In the genomic region with DNA sequence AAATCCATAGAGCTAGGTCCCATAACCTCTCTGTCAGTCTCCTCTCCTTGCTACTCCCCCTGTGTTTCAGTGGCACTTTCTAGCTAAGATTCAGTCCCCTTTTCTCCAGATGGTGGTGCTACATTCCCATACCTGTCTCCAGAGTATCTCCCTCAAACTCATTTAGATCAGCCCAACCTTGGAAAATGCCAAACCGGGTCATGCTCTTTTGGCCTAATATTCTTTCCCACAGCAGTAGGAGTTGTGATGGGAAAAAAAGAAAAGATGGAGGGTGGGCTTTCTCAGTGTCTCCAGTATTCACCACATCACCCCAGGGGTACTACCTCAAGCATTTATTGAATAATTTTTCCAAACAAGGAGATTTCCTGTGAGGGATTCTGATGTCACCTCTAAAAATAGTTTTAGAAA, we compare ENCODE assay signal across 8 cellular contexts. TPM values are rescaled to one million over a fixed set of nuclear protein-coding genes. Genes with fewer than 3 reads are reported as not detected.
DNase-seq lines count a peak whose midpoint lies in the region; ATAC-seq, FAIRE-seq and TF ChIP-seq lines count a peak whose summit lies in the region.

No MANE protein-coding gene starts in this region.

- TF ChIP-seq POLR2A in GM12878 (IDR thresholded peaks at IDR 0.05; ENCODE audit: low read depth, low read length) = no peak

- H3K4me3 ChIP-seq in GM12878 = no peak overlapping the region

- no peaks in the 10 kb centered on the region for H4K20me1 ChIP-seq in GM12878 (ENCODE audit: control insufficient read depth, insufficient read depth)

- H3K9me3 ChIP-seq in GM12878 (replicated peaks; ENCODE audit: control insufficient read depth, insufficient read depth, low read length) = no peaks in the 10 kb centered on the region

- TF ChIP-seq CTCF in GM12878 (IDR thresholded peaks at IDR 0.05 in 2 of 3, conservative IDR thresholded peaks at IDR 0.05 in 1 of 3; ENCODE audit: control insufficient read depth in 2 of 3, extremely low read depth in 1 of 3, insufficient read depth in 1 of 3, low read depth in 3 of 3, low read length in 3 of 3) = peak; percentile 76 to 88 (median 82)

- peak; percentile 99 for TF ChIP-seq RAD21 in GM12878 (IDR thresholded peaks at IDR 0.05; ENCODE audit: insufficient read depth, low read depth, low read length)

- H2AFZ ChIP-seq in GM12878 (ENCODE audit: control insufficient read depth, low read depth, low read length) = peak overlapping the region; percentile 6; the same call in 1 of the 2 replicates

- H3K4me1 ChIP-seq in GM12878 (ENCODE audit: control insufficient read depth, insufficient read depth, low read length) = peaks cover 32% of the 10 kb centered on the region

- no peaks in the 10 kb centered on the region for H3K36me3 ChIP-seq in GM12878 (ENCODE audit: control insufficient read depth in 2 of 2, insufficient read depth in 2 of 2, low read length in 1 of 2)

- intact Hi-C loops in GM12878 (cut with micrococcal nuclease; ENCODE audit: unreplicated experiment) = loop anchor here (1.0 to 2.0 kb wide), 4 partner anchors 41 to 129 kb away; a partner anchor contains a TSS

- ATAC-seq in GM12878 = peak; percentile 35
- no peak for ATAC-seq in HG03159 (IDR thresholded peaks at IDR 0.05; ENCODE audit: unreplicated experiment)

- H3K9ac ChIP-seq in GM12878 (ENCODE audit: control insufficient read depth, insufficient read depth, low read length) = no peak overlapping the region

- TF ChIP-seq EP300 in GM12878 (IDR thresholded peaks at IDR 0.05; ENCODE audit: borderline replicate concordance in 1 of 2, control insufficient read depth in 1 of 2, low read depth in 2 of 2, low read length in 2 of 2) = no peak

- SMC1A ChIA-PET in GM12878 (lab: Charles Lee; ENCODE audit: uncharacterized antibody, unreplicated experiment) = interaction anchor here (0.6 to 5.7 kb wide), 32 partner anchors 10 to 344 kb away, joined by 3 to 229 read pairs (median 4); a partner anchor contains a TSS

- no TSS peak for BruUV-seq in GM12878 (replicated peaks; lab: Mats Ljungman, UMichigan)

- H3K27me3 ChIP-seq in GM12878 (replicated peaks in 1 of 2; ENCODE audit: control insufficient read depth in 2 of 2, insufficient read depth in 2 of 2, low read length in 1 of 2) = no peaks in the 10 kb centered on the region

- H3K79me2 ChIP-seq in GM12878 (ENCODE audit: control insufficient read depth, insufficient read depth, low read length) = peaks cover 14% of the 10 kb centered on the region

- no peak overlapping the region for H3K27ac ChIP-seq in GM12878 (ENCODE audit: control insufficient read depth, insufficient read depth)

- DNase-seq in DMS153 treated with DMSO at 0.1 percent for 48 hours (lab: John Stamatoyannopoulos, UW; ENCODE audit: unreplicated experiment) (peak; percentile 80), HT-29 (ENCODE audit: low spot score) (peak; percentile 79), NOMO-1 (lab: John Stamatoyannopoulos, UW; ENCODE audit: unreplicated experiment in 2 of 2) (peak; percentile 43 to 64), GM12878 (ENCODE audit: low read depth, low spot score) (peak; percentile 50), inferior parietal cortex (ENCODE audit: extremely low spot score) (peak; percentile 81), superior temporal gyrus (ENCODE audit: extremely low spot score) (peak; percentile 86)
- DNase-seq in stimulated activated CD4-positive, alpha-beta T cell treated with anti-CD3 and anti-CD28 coated beads, Interleukin-2, amount 100 ng/mL, for 48 hours = no peak

- RAD21 ChIA-PET in GM12878 (lab: Charles Lee; ENCODE audit: unreplicated experiment) = interaction anchor here (0.6 to 6.3 kb wide), 30 partner anchors 8 to 218 kb away, joined by 3 to 214 read pairs (median 5); a partner anchor contains a TSS

- CTCF ChIA-PET in GM12878 (lab: Yijun Ruan, JAX) = interaction anchor here (0.6 to 5.7 kb wide), 27 partner anchors 8 to 345 kb away, joined by 3 to 227 read pairs (median 6); a partner anchor contains a TSS

- POLR2A ChIA-PET in GM12878 (lab: Charles Lee) = interaction anchor here (0.5 to 10.8 kb wide), 11 partner anchors 8 to 130 kb away, joined by 3 to 273 read pairs (median 4); a partner anchor contains a TSS

- in situ Hi-C loops in GM12878 (cut with MboI) = loop anchor here (5.0 kb wide), 1 partner anchor 54 kb away; no protein-coding TSS in a partner anchor

- WGBS in GM12878 (ENCODE audit: insufficient coverage, insufficient replicate concordance, low lambda C conversion rate, missing lambda C conversion rate) = 5% methylated on average over 1 of the region's 1 CpG

- FAIRE-seq in GM12878 (lab: Jason Lieb, UNC) = peak; percentile 94

- H3K4me2 ChIP-seq in GM12878 (ENCODE audit: control insufficient read depth, insufficient read depth) = no peak overlapping the region

RNA-seq across cellular contexts. Expression of a gene that starts 3.2 kb away (rescaled TPM):
- total RNA-seq in HT-29 (2014; rRNA removed; shearing (Covaris generic)) = 0.47 and 3.1 TPM in 2 replicates
- 0.56 TPM in 1 of 2 replicates, not detected in the other for total RNA-seq in GM12878 (2013; cell fraction: nucleolus; rRNA removed)
- total RNA-seq in GM12878 (2014; rRNA removed) = 0.40 TPM in 1 of 2 replicates, not detected in the other
- total RNA-seq in GM12878 (2014; rRNA removed; fragmentation: Illumina TruSeq; extraction: Trizol) = not detected in 2 replicates
- not detected in 2 replicates for total RNA-seq in GM12878 (2021)
- polyA plus RNA-seq in GM12878 (2011; ENCODE audit: low read depth) = not detected
- polyA plus RNA-seq in GM12878 (2011; rRNA removed) = not detected in 2 replicates
- polyA plus RNA-seq in GM12878 (2011; cell fraction: cytosol; rRNA removed) = 0.04 and 0.05 TPM in 2 replicates
- polyA plus RNA-seq in GM12878 (2011; cell fraction: nucleus; rRNA removed) = 0.10 and 0.12 TPM in 2 replicates
- polyA plus RNA-seq in GM12878 (2012) = 0.11 and 0.12 TPM in 2 replicates
- not detected in 2 replicates for polyA plus RNA-seq in GM12878 (2014; fragmentation: Illumina TruSeq; extraction: Trizol)
- polyA plus RNA-seq in GM12878 (2014; fragmentation: Nextera tagmentation; extraction: Ambion mirVana) = not detected
- polyA plus RNA-seq in GM12878 (2014; rRNA removed) = 0.10 and 0.16 TPM in 2 replicates
- under 1 TPM in 1 of 2 experiments, not detected in 1; 0.39 TPM for polyA plus RNA-seq in GM12878 (2016; fragmentation: Nextera tagmentation; extraction: Ambion mirVana)
- 0.62 TPM in 1 of 2 replicates, not detected in the other for polyA minus RNA-seq in GM12878 (2011; rRNA and poly(A)+ RNA removed)
- polyA minus RNA-seq in GM12878 (2011; cell fraction: cytosol; rRNA and poly(A)+ RNA removed) = not detected in 2 replicates
- 0.67 and 1.1 TPM in 2 replicates for polyA minus RNA-seq in GM12878 (2011; cell fraction: nucleus; rRNA and poly(A)+ RNA removed)

RNA-seq across cellular contexts. Expression of a gene that starts 4.0 kb away (rescaled TPM):
- total RNA-seq in HT-29 (2014; rRNA removed; shearing (Covaris generic)) = 44.4 and 53.6 TPM in 2 replicates
- total RNA-seq in GM12878 (2013; cell fraction: nucleolus; rRNA removed) = 216 and 221 TPM in 2 replicates
- total RNA-seq in GM12878 (2014; rRNA removed) (40.8 and 42.1 TPM in 2 replicates), GM12878 (2014; rRNA removed; fragmentation: Illumina TruSeq; extraction: Trizol) (42.8 and 44.4 TPM in 2 replicates), GM12878 (2021) (40.5 and 41.1 TPM in 2 replicates)
- 33.9 TPM for polyA plus RNA-seq in GM12878 (2011; ENCODE audit: low read depth)
- polyA plus RNA-seq in GM12878 (2011; rRNA removed) (109 and 120 TPM in 2 replicates), GM12878 (2014; fragmentation: Illumina TruSeq; extraction: Trizol) (47.8 and 62.4 TPM in 2 replicates), GM12878 (2014; fragmentation: Nextera tagmentation; extraction: Ambion mirVana) (10 to 100 TPM; 11.7 to 15.1 TPM), GM12878 (2014; rRNA removed) (58.2 and 70.5 TPM in 2 replicates), GM12878 (2016; fragmentation: Nextera tagmentation; extraction: Ambion mirVana) (10 to 100 TPM; 39.5 to 46.9 TPM)
- 83.7 and 84.8 TPM in 2 replicates for polyA plus RNA-seq in GM12878 (2011; cell fraction: cytosol; rRNA removed)
- 141 and 162 TPM in 2 replicates for polyA plus RNA-seq in GM12878 (2011; cell fraction: nucleus; rRNA removed)
- polyA plus RNA-seq in GM12878 (2012) = 33.4 and 38.1 TPM in 2 replicates
- 90.9 and 110 TPM in 2 replicates for polyA minus RNA-seq in GM12878 (2011; rRNA and poly(A)+ RNA removed)
- polyA minus RNA-seq in GM12878 (2011; cell fraction: cytosol; rRNA and poly(A)+ RNA removed) = 37.3 and 41.2 TPM in 2 replicates
- 77.4 and 88.9 TPM in 2 replicates for polyA minus RNA-seq in GM12878 (2011; cell fraction: nucleus; rRNA and poly(A)+ RNA removed)

RNA-seq across cellular contexts. Expression of a gene that starts 27.1 kb away (rescaled TPM):
- 6.5 and 14.8 TPM in 2 replicates for total RNA-seq in HT-29 (2014; rRNA removed; shearing (Covaris generic))
- 34.5 and 36.9 TPM in 2 replicates for total RNA-seq in GM12878 (2013; cell fraction: nucleolus; rRNA removed)
- total RNA-seq in GM12878 (2014; rRNA removed) (6.8 and 10.6 TPM in 2 replicates), GM12878 (2014; rRNA removed; fragmentation: Illumina TruSeq; extraction: Trizol) (12.5 and 13.0 TPM in 2 replicates), GM12878 (2021) (13.1 and 16.7 TPM in 2 replicates)
- polyA plus RNA-seq in GM12878 (2011; ENCODE audit: low read depth) = 12.1 TPM
- polyA plus RNA-seq in GM12878 (2011; rRNA removed) (61.5 and 77.0 TPM in 2 replicates), GM12878 (2014; fragmentation: Illumina TruSeq; extraction: Trizol) (13.9 and 16.5 TPM in 2 replicates), GM12878 (2014; fragmentation: Nextera tagmentation; extraction: Ambion mirVana) (10 to 100 TPM; 25.2 to 30.3 TPM), GM12878 (2014; rRNA removed) (11.0 and 12.0 TPM in 2 replicates), GM12878 (2016; fragmentation: Nextera tagmentation; extraction: Ambion mirVana) (10 to 100 TPM; 12.4 to 13.6 TPM)
- polyA plus RNA-seq in GM12878 (2011; cell fraction: cytosol; rRNA removed) = 34.2 and 49.2 TPM in 2 replicates
- polyA plus RNA-seq in GM12878 (2011; cell fraction: nucleus; rRNA removed) = 30.1 and 40.6 TPM in 2 replicates
- polyA plus RNA-seq in GM12878 (2012) = 12.2 and 18.3 TPM in 2 replicates
- 52.5 and 66.0 TPM in 2 replicates for polyA minus RNA-seq in GM12878 (2011; rRNA and poly(A)+ RNA removed)
- 12.6 and 21.1 TPM in 2 replicates for polyA minus RNA-seq in GM12878 (2011; cell fraction: cytosol; rRNA and poly(A)+ RNA removed)
- 10.4 and 20.4 TPM in 2 replicates for polyA minus RNA-seq in GM12878 (2011; cell fraction: nucleus; rRNA and poly(A)+ RNA removed)

RNA-seq across cellular contexts. Expression of a gene that starts 40.1 kb away (rescaled TPM):
- 150 and 179 TPM in 2 replicates for total RNA-seq in HT-29 (2014; rRNA removed; shearing (Covaris generic))
- total RNA-seq in GM12878 (2013; cell fraction: nucleolus; rRNA removed) = 184 and 208 TPM in 2 replicates
- total RNA-seq in GM12878 (2014; rRNA removed) = 71.2 and 84.4 TPM in 2 replicates
- 40.4 and 44.9 TPM in 2 replicates for total RNA-seq in GM12878 (2014; rRNA removed; fragmentation: Illumina TruSeq; extraction: Trizol)
- 113 and 116 TPM in 2 replicates for total RNA-seq in GM12878 (2021)
- 23.2 TPM for polyA plus RNA-seq in GM12878 (2011; ENCODE audit: low read depth)
- 48.7 and 88.1 TPM in 2 replicates for polyA plus RNA-seq in GM12878 (2011; rRNA removed)
- polyA plus RNA-seq in GM12878 (2011; cell fraction: cytosol; rRNA removed) = 48.3 and 60.5 TPM in 2 replicates
- 206 and 248 TPM in 2 replicates for polyA plus RNA-seq in GM12878 (2011; cell fraction: nucleus; rRNA removed)
- polyA plus RNA-seq in GM12878 (2012) = 53.2 and 56.8 TPM in 2 replicates
- polyA plus RNA-seq in GM12878 (2014; fragmentation: Illumina TruSeq; extraction: Trizol) = 64.4 and 80.8 TPM in 2 replicates
- 10 to 100 TPM in 1 of 2 experiments, 1 to 10 TPM in 1; 8.1 to 10.6 TPM for polyA plus RNA-seq in GM12878 (2014; fragmentation: Nextera tagmentation; extraction: Ambion mirVana)
- polyA plus RNA-seq in GM12878 (2014; rRNA removed) = 87.0 and 89.9 TPM in 2 replicates
- polyA plus RNA-seq in GM12878 (2016; fragmentation: Nextera tagmentation; extraction: Ambion mirVana) = 10 to 100 TPM; 57.1 to 58.9 TPM
- polyA minus RNA-seq in GM12878 (2011; rRNA and poly(A)+ RNA removed) = 109 and 114 TPM in 2 replicates
- polyA minus RNA-seq in GM12878 (2011; cell fraction: cytosol; rRNA and poly(A)+ RNA removed) = 29.7 and 31.8 TPM in 2 replicates
- 67.3 and 125 TPM in 2 replicates for polyA minus RNA-seq in GM12878 (2011; cell fraction: nucleus; rRNA and poly(A)+ RNA removed)

Comparison
In these comparisons a context has a peak if more than half of its experiments do, and no peak if none do; other contexts are left out.
1. DNase-seq: peak in DMS153 treated with DMSO at 0.1 percent for 48 hours (single experiment), HT-29 (single experiment), NOMO-1 (2 of 2), GM12878 (single experiment), inferior parietal cortex (single experiment) and superior temporal gyrus (single experiment); none in stimulated activated CD4-positive, alpha-beta T cell treated with anti-CD3 and anti-CD28 coated beads, Interleukin-2, amount 100 ng/mL, for 48 hours (0 of 2).